19 cellular contexts compared by ENCODE assay signal in genomic region chr2:25424426-25425028, GRCh38.
A peak's percentile ranks its signal among the peaks of the same experiment; 100 is the strongest.
DNase-seq lines count a peak whose midpoint lies in the region; ATAC-seq, FAIRE-seq and TF ChIP-seq lines count a peak whose summit lies in the region.
"Had no signal": no experiment of that assay in that cellular context is flagged by ENCODE, and none has a peak within 500 bp of the region (broad histone marks: within the 10 kb centered on the region; RNA-seq: fewer than 3 reads in every experiment).

No MANE protein-coding gene starts in this region.

- no peak for TF ChIP-seq POLR2A in H54 (IDR thresholded peaks at IDR 0.05; ENCODE audit: low read depth, low read length)

- no peak overlapping the region for H3K27ac ChIP-seq in CD4-positive, alpha-beta T cell (ENCODE audit: low read depth, low read length)
- H3K27ac ChIP-seq: 22Rv1, SJCRH30 had no signal

- in situ Hi-C loops in GM13976 (cut with MboI; ENCODE audit: low sequenced_read_pairs, unreplicated experiment): no loop called here

- CTCF ChIA-PET in activated B cell treated with CpG ODN at 0.5 μM for 24 hours (lab: Charles Lee): interaction anchor here (0.6 to 2.7 kb wide), 4 partner anchors 29 to 62 kb away, joined by 3 to 11 read pairs (median 6); no protein-coding TSS in a partner anchor
- CTCF ChIA-PET in CD4-positive, alpha-beta T cell (lab: Charles Lee): interaction anchor here (1.2 kb wide), 1 partner anchor 30 kb away, joined by 3 read pairs; no protein-coding TSS in a partner anchor

- no peak for FAIRE-seq in H54 (lab: Jason Lieb, UNC)

- H3K36me3 Mint-ChIP-seq in activated B cell treated with CpG ODN at 0.5 μM for 24 hours (ENCODE audit: low read depth): peaks cover 50% of the 10 kb centered on the region
- H3K36me3 Mint-ChIP-seq in stimulated activated naive B cell treated with anti-CD40 and anti-IgM and Interleukin-4, amounts not matched to agents 10 μg/mL and 1 μg/mL and 100 μg/mL, for 72 hours: peaks cover 12 to 33% of the 10 kb centered on the region in 2 donors
- peaks cover 48% of the 10 kb centered on the region for H3K36me3 Mint-ChIP-seq in CD4-positive, alpha-beta T cell (ENCODE audit: low read depth)

- TF ChIP-seq CTCF in GM13976 (IDR thresholded peaks at IDR 0.05; ENCODE audit: borderline replicate concordance, control extremely low read depth, extremely low read depth, insufficient read depth, missing control alignments) (no peak), activated B cell treated with CpG ODN at 0.5 μM for 24 hours (IDR thresholded peaks at IDR 0.05) (no peak)
- TF ChIP-seq CTCF in CD4-positive, alpha-beta T cell (IDR thresholded peaks at IDR 0.05): no peak

- H3K4me1 Mint-ChIP-seq in activated B cell treated with CpG ODN at 0.5 μM for 24 hours: peaks cover 68% of the 10 kb centered on the region
- peaks cover 42 to 64% of the 10 kb centered on the region in 2 donors for H3K4me1 Mint-ChIP-seq in stimulated activated naive B cell treated with anti-CD40 and anti-IgM and Interleukin-4, amounts not matched to agents 10 μg/mL and 1 μg/mL and 100 μg/mL, for 72 hours
- no peaks in the 10 kb centered on the region for H3K4me1 Mint-ChIP-seq in CD4-positive, alpha-beta T cell (ENCODE audit: low read depth)

- POLR2A ChIA-PET in activated B cell treated with CpG ODN at 0.5 μM for 24 hours (lab: Charles Lee): interaction anchor here (0.6 to 3.3 kb wide), 6 partner anchors 15 to 89 kb away, joined by 3 to 33 read pairs (median 7); no protein-coding TSS in a partner anchor
- POLR2A ChIA-PET in CD4-positive, alpha-beta T cell (lab: Charles Lee): no interaction called here

- intact Hi-C loops in activated B cell treated with CpG ODN at 0.5 μM for 24 hours (cut with micrococcal nuclease): loop anchor here (1.0 to 5.0 kb wide), 4 partner anchors 14 to 257 kb away; partner anchors contain the start of gene POMC
- intact Hi-C loops in CD4-positive, alpha-beta T cell (cut with DNase I, micrococcal nuclease): loop anchor here in 1 of 2 experiments (10.0 kb wide), 1 partner anchor 710 kb away; no protein-coding TSS in a partner anchor

- H3K27ac Mint-ChIP-seq in activated B cell treated with CpG ODN at 0.5 μM for 24 hours: peak overlapping the region; percentile 72
- peak overlapping the region; percentile 70 for H3K27ac Mint-ChIP-seq in stimulated activated naive B cell treated with anti-CD40 and anti-IgM and Interleukin-4, amounts not matched to agents 10 μg/mL and 1 μg/mL and 100 μg/mL, for 72 hours
- H3K27ac Mint-ChIP-seq in CD4-positive, alpha-beta T cell: no peak overlapping the region
- H3K27ac Mint-ChIP-seq: CD14-positive monocyte had no signal

- ATAC-seq in activated B cell treated with CpG ODN at 0.5 μM for 24 hours (ENCODE audit: low read depth): peak; percentile 10
- peak; percentile 27 to 36 for ATAC-seq in stimulated activated naive B cell treated with anti-CD40 and anti-IgM and Interleukin-4, amounts not matched to agents 10 μg/mL and 1 μg/mL and 100 μg/mL, for 72 hours (replicated peaks)
- ATAC-seq in HG03565 (IDR thresholded peaks at IDR 0.05; ENCODE audit: unreplicated experiment): no peak
- ATAC-seq in CD4-positive, alpha-beta T cell (ENCODE audit: poor library complexity): no peak
- ATAC-seq: Panc1 had no signal

- H3K4me3 Mint-ChIP-seq in activated B cell treated with CpG ODN at 0.5 μM for 24 hours: peak overlapping the region; percentile 52
- H3K4me3 Mint-ChIP-seq in stimulated activated naive B cell treated with anti-CD40 and anti-IgM and Interleukin-4, amounts not matched to agents 10 μg/mL and 1 μg/mL and 100 μg/mL, for 72 hours: peak overlapping the region; percentile 45 to 50
- no peak overlapping the region for H3K4me3 Mint-ChIP-seq in CD4-positive, alpha-beta T cell
- H3K4me3 Mint-ChIP-seq: CD14-positive monocyte had no signal

- H3K9me3 ChIP-seq in CD4-positive, alpha-beta T cell (ENCODE audit: control insufficient read depth, low read length): no peaks in the 10 kb centered on the region
- H3K9me3 ChIP-seq: SJCRH30 had no signal

- H3K9me3 Mint-ChIP-seq in activated B cell treated with CpG ODN at 0.5 μM for 24 hours: no peaks in the 10 kb centered on the region
- H3K9me3 Mint-ChIP-seq in stimulated activated naive B cell treated with anti-CD40 and anti-IgM and Interleukin-4, amounts not matched to agents 10 μg/mL and 1 μg/mL and 100 μg/mL, for 72 hours: no peaks in the 10 kb centered on the region
- H3K9me3 Mint-ChIP-seq in CD4-positive, alpha-beta T cell: no peaks in the 10 kb centered on the region
- H3K9me3 Mint-ChIP-seq: CD14-positive monocyte had no signal

- no peaks in the 10 kb centered on the region for H3K27me3 ChIP-seq in CD4-positive, alpha-beta T cell (ENCODE audit: control insufficient read depth, insufficient read depth, low read length)
- H3K27me3 ChIP-seq: SJCRH30 had no signal

- H3K27me3 Mint-ChIP-seq in activated B cell treated with CpG ODN at 0.5 μM for 24 hours: no peaks in the 10 kb centered on the region
- no peaks in the 10 kb centered on the region for H3K27me3 Mint-ChIP-seq in stimulated activated naive B cell treated with anti-CD40 and anti-IgM and Interleukin-4, amounts not matched to agents 10 μg/mL and 1 μg/mL and 100 μg/mL, for 72 hours
- H3K27me3 Mint-ChIP-seq in CD4-positive, alpha-beta T cell: no peaks in the 10 kb centered on the region

- DNase-seq in NCI-H146 (lab: John Stamatoyannopoulos, UW) (peak; percentile 32), NCI-H146 treated with DMSO at 0.1 percent for 48 hours (lab: John Stamatoyannopoulos, UW; ENCODE audit: unreplicated experiment) (no peak), GM13976 (ENCODE audit: low spot score) (peak; percentile 38), activated B cell treated with CpG ODN at 0.5 μM for 24 hours (no peak), H54 (ENCODE audit: insufficient read length, low spot score) (no peak)
- DNase-seq in stimulated activated naive B cell treated with anti-CD40 and anti-IgM and Interleukin-4, amounts not matched to agents 10 μg/mL and 1 μg/mL and 100 μg/mL, for 72 hours: peak; percentile 48
- no peak for DNase-seq in CD4-positive, alpha-beta T cell
- DNase-seq: AML-193, DND-41, GOT3, KBM-7, NCI-H187 treated with DMSO at 0.1 percent for 48 hours, NCI-H226, NCI-H524 treated with DMSO at 0.1 percent for 48 hours, SJCRH30 had no signal

Comparison
In these comparisons a context has a peak if more than half of its experiments do, and no peak if none do; other contexts are left out.
1. DNase-seq: peak in NCI-H146 (single experiment), GM13976 (single experiment) and stimulated activated naive B cell treated with anti-CD40 and anti-IgM and Interleukin-4, amounts not matched to agents 10 μg/mL and 1 μg/mL and 100 μg/mL, for 72 hours (single experiment); none in NCI-H146 treated with DMSO at 0.1 percent for 48 hours (single experiment), activated B cell treated with CpG ODN at 0.5 μM for 24 hours (single experiment), H54 (single experiment) and CD4-positive, alpha-beta T cell (0 of 10).
2. ATAC-seq: peak in activated B cell treated with CpG ODN at 0.5 μM for 24 hours (single experiment) and stimulated activated naive B cell treated with anti-CD40 and anti-IgM and Interleukin-4, amounts not matched to agents 10 μg/mL and 1 μg/mL and 100 μg/mL, for 72 hours (2 of 2); none in HG03565 (single experiment) and CD4-positive, alpha-beta T cell (single experiment).